In the genomic region with DNA sequence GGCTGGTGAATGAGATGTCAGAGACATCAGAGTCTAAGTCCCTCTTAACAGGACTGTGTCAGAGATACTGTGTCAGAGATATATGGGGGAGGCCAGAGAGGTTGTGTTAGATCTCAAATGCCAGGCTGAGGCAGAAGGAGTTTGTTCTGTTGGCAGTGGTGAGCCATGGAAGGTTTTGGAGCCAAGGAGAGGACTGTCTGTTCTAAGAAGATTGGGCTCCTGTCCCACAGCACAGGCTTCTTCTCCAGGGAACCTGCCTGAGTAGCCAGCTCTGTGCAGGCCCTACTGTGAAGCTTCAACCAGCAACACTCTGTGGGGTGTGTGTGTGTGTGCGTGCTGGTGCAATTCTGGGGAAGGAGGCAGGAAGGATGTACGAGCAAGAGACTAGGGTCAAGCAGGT, we compare ENCODE assay signal across 10 cellular contexts. TPM values are rescaled to one million over a fixed set of nuclear protein-coding genes. Genes with fewer than 3 reads are reported as not detected.
"Had no signal": no experiment of that assay in that cellular context is flagged by ENCODE, and none has a peak within 500 bp of the region (broad histone marks: within the 10 kb centered on the region; RNA-seq: fewer than 3 reads in every experiment).

No MANE protein-coding gene starts in this region.

- H3K27me3 ChIP-seq: hepatocyte, right atrium auricular region, transverse colon had no signal

- H3K79me2 ChIP-seq: hepatocyte had no signal

- H3K27ac ChIP-seq: hepatocyte, right atrium auricular region had no signal

- H3K4me2 ChIP-seq: hepatocyte had no signal

- H3K4me3 ChIP-seq: hepatocyte, right atrium auricular region, transverse colon had no signal

- DNase-seq: activated CD4-positive, alpha-beta T cell treated with anti-CD3 and anti-CD28 coated beads, Interleukin-2, amount 50 U/mL, for 1 hour; aorta; cortex of kidney; effector memory CD4-positive, alpha-beta T cell; kidney; left ventricle myocardium superior; small intestine; transverse colon had no signal

- H3K36me3 ChIP-seq: right atrium auricular region, transverse colon had no signal

- H3K9me3 ChIP-seq: right atrium auricular region, transverse colon had no signal

- ATAC-seq: left ventricle myocardium superior had no signal

- H2AFZ ChIP-seq: hepatocyte had no signal

RNA-seq across cellular contexts. Expression of a gene that starts 12.8 kb away (rescaled TPM):
- total RNA-seq: aorta had no signal
- polyA plus RNA-seq: aorta had no signal

RNA-seq across cellular contexts. Expression of a gene that starts 51.4 kb away (rescaled TPM):
- total RNA-seq: aorta, left ventricle myocardium superior, right atrium auricular region, transverse colon had no signal
- polyA plus RNA-seq: aorta, hepatocyte, small intestine had no signal
